In the genomic region with DNA sequence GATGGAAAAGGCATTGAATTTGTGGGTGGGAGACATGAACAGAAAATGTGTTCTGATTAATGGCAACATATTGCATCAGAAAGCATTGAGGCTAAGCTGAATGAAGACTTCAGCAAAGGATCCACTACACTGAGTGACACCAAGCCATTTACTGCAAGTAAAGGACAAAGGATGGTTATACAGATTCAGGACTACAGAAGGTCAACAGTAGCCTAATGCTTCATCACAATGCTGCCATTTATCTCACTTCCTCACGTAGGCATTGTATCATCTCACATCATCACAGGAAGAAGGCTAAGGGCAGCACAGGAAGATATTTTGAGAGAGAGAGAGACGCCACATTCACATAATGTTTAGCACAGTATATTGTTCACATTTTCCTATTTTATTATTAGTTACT, we compare ENCODE assay signal across 28 cellular contexts.
DNase-seq lines count a peak whose midpoint lies in the region; ATAC-seq, FAIRE-seq and TF ChIP-seq lines count a peak whose summit lies in the region.
"Had no signal": no experiment of that assay in that cellular context is flagged by ENCODE, and none has a peak within 500 bp of the region (broad histone marks: within the 10 kb centered on the region; RNA-seq: fewer than 3 reads in every experiment).

No MANE protein-coding gene starts in this region.

- no peak overlapping the region for H3K4me3 ChIP-seq in Karpas-422 (ENCODE audit: low read length)
- H3K4me3 ChIP-seq: BLaER1 treated with 17β-estradiol and CSF1 and Interleukin-3, amounts not matched to agents 10 nM and 100 nM; GM12878 had no signal

- H3K27me3 ChIP-seq in Karpas-422 (ENCODE audit: low read length) = no peaks in the 10 kb centered on the region
- H3K27me3 ChIP-seq: BLaER1 treated with 17β-estradiol and CSF1 and Interleukin-3, amounts not matched to agents 10 nM and 100 nM had no signal

- no peaks in the 10 kb centered on the region for H4K20me1 ChIP-seq in Karpas-422 (ENCODE audit: insufficient read depth, low read depth, low read length)
- H4K20me1 ChIP-seq: BLaER1 treated with 17β-estradiol and CSF1 and Interleukin-3, amounts not matched to agents 10 nM and 100 nM had no signal

- H3K9me3 ChIP-seq in Karpas-422 (ENCODE audit: low read length) (no peaks in the 10 kb centered on the region), T-helper 17 cell (ENCODE audit: control insufficient read depth, low read length, poor library complexity, severe bottlenecking) (no peaks in the 10 kb centered on the region)
- H3K9me3 ChIP-seq: BLaER1 treated with 17β-estradiol and CSF1 and Interleukin-3, amounts not matched to agents 10 nM and 100 nM; Caco-2 had no signal

- ATAC-seq in T-helper 17 cell = no peak
- ATAC-seq: GM12878 had no signal

- H3K27me3 Mint-ChIP-seq in T-helper 17 cell = no peaks in the 10 kb centered on the region
- H3K27me3 Mint-ChIP-seq: B cell; CD4-positive, alpha-beta T cell; CD8-positive, alpha-beta memory T cell had no signal

- no peaks in the 10 kb centered on the region for H3K36me3 ChIP-seq in Karpas-422 (ENCODE audit: insufficient read depth, low read length)
- H3K36me3 ChIP-seq: BLaER1 treated with 17β-estradiol and CSF1 and Interleukin-3, amounts not matched to agents 10 nM and 100 nM had no signal

- H3K4me3 Mint-ChIP-seq in T-helper 17 cell = no peak overlapping the region
- H3K4me3 Mint-ChIP-seq: B cell; CD4-positive, alpha-beta T cell; CD8-positive, alpha-beta memory T cell had no signal

- H3K9ac ChIP-seq in Karpas-422 (ENCODE audit: low read length) = no peak overlapping the region
- H3K9ac ChIP-seq: BLaER1 treated with 17β-estradiol and CSF1 and Interleukin-3, amounts not matched to agents 10 nM and 100 nM had no signal

- in situ Hi-C loops in SK-MEL-5 (cut with HindIII; ENCODE audit: low pct_unique_long_range_greater_than_20kb, low sequenced_read_pairs) = no loop called here

- H2AFZ ChIP-seq in Karpas-422 (ENCODE audit: low read length) = no peak overlapping the region

- no peaks in the 10 kb centered on the region for H3K79me2 ChIP-seq in Karpas-422 (ENCODE audit: low read length)

- DNase-seq in COLO829 (ENCODE audit: low spot score) (peak; percentile 2), D721Med (ENCODE audit: insufficient read length, low spot score) (no peak), SK-MEL-5 (ENCODE audit: low read depth, low spot score) (peak; percentile 57), foreskin melanocyte (peak; percentile 62), Karpas-422 (no peak), ureter (ENCODE audit: low spot score) (no peak), Ammon's horn (ENCODE audit: low spot score) (no peak), T-helper 17 cell (no peak)
- DNase-seq: 8988T; ACHN; Caco-2; Calu3; CD4-positive, alpha-beta T cell; CD8-positive, alpha-beta memory T cell; DMS 273 treated with DMSO at 0.1 percent for 48 hours; DMS153; DMS53; DMS79; DND-41; EL; GDM1 had no signal

- H3K9me2 ChIP-seq in Karpas-422 (replicated peaks; ENCODE audit: insufficient read depth, low read length) = no peaks in the 10 kb centered on the region

- no peak for TF ChIP-seq CTCF in D721Med (IDR thresholded peaks at IDR 0.05; ENCODE audit: insufficient read depth, missing control alignments)

- H3K4me1 ChIP-seq in Karpas-422 (ENCODE audit: low read length) = no peaks in the 10 kb centered on the region
- H3K4me1 ChIP-seq: Caco-2 had no signal

- peak; percentile 16 for FAIRE-seq in D721Med (lab: Jason Lieb, UNC)
- FAIRE-seq: A204.1, GM12878, GM12892, GM18507 had no signal

- no peaks in the 10 kb centered on the region for H3K4me1 Mint-ChIP-seq in T-helper 17 cell
- H3K4me1 Mint-ChIP-seq: B cell; CD8-positive, alpha-beta memory T cell had no signal

- H3K27ac Mint-ChIP-seq in T-helper 17 cell = no peak overlapping the region
- H3K27ac Mint-ChIP-seq: B cell; CD4-positive, alpha-beta T cell; CD8-positive, alpha-beta memory T cell had no signal

- H3K27ac ChIP-seq in Karpas-422 (ENCODE audit: low read length) = no peak overlapping the region
- H3K27ac ChIP-seq: BLaER1 treated with 17β-estradiol and CSF1 and Interleukin-3, amounts not matched to agents 10 nM and 100 nM; C4-2B had no signal

- no peaks in the 10 kb centered on the region for H3K36me3 Mint-ChIP-seq in T-helper 17 cell (ENCODE audit: low read depth)
- H3K36me3 Mint-ChIP-seq: CD8-positive, alpha-beta memory T cell had no signal

- H3K4me2 ChIP-seq in Karpas-422 (ENCODE audit: low read depth, low read length, poor library complexity, severe bottlenecking) = no peak overlapping the region
- H3K4me2 ChIP-seq: BLaER1 treated with 17β-estradiol and CSF1 and Interleukin-3, amounts not matched to agents 10 nM and 100 nM had no signal

Comparison
In these comparisons a context has a peak if more than half of its experiments do, and no peak if none do; other contexts are left out.
1. DNase-seq: peak in COLO829 (single experiment), SK-MEL-5 (single experiment) and foreskin melanocyte (single experiment); none in D721Med (single experiment), Karpas-422 (single experiment), ureter (single experiment), Ammon's horn (single experiment) and T-helper 17 cell (0 of 3).